In genomic region chr20:47447350-47448296, GRCh38 we compare ENCODE assay signal across 1 cellular context.
TF ChIP-seq lines count a peak whose summit lies in the region.

No MANE protein-coding gene starts in this region.

TF ChIP-seq in K562, 482 proteins besides CTCF, POLR2A, EP300 and RAD21:
- TF ChIP-seq ZBTB11 (CRISPR knock-in tag; IDR thresholded peaks at IDR 0.05) (peak in 1 of 3 experiments; percentile 85; a peak in 2 of 6 replicates), ZNF121 (CRISPR knock-in tag; conservative IDR thresholded peaks at IDR 0.05) (peak; percentile 77)
TF ChIP-seq in K562: peak in this region for 2; not testable (repeated sequence) for 480.
